21 cellular contexts compared by ENCODE assay signal in the genomic region with DNA sequence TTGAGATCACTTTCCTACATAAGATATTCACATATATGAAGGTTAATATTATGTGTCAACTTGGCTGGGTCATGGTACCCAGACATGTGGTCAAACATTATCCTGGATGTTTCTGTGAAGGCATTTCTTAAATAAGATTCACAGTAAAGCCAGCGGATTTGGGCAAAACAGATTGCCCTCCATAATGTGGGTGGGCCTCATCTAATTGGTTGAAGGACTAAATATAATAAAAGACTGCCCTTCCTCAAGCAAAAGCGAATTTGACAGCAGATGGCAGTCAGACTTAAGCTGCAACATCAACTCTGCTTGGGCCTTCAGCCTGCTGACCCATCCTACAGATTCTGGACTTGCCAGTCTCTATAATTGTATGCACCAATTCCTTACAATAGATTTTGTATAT.
"Had no signal": no experiment of that assay in that cellular context is flagged by ENCODE, and none has a peak within 500 bp of the region (broad histone marks: within the 10 kb centered on the region; RNA-seq: fewer than 3 reads in every experiment).

No MANE protein-coding gene starts in this region.

- H3K9me3 ChIP-seq: spleen, thoracic aorta had no signal

- H3K4me3 Mint-ChIP-seq: activated CD4-positive, alpha-beta T cell treated with anti-CD3 and anti-CD28 coated beads, Interleukin-2, amount 10 ng/mL, durations not matched to agents 7 days and 5 days; activated CD8-positive, alpha-beta memory T cell treated with anti-CD3 and anti-CD28 coated beads, Interleukin-2, amount 10 ng/mL, durations not matched to agents 7 days and 5 days; activated CD8-positive, alpha-beta T cell treated with anti-CD3 and anti-CD28 coated beads for 36 hours; activated T-helper 1 cell treated with anti-CD3 and anti-CD28 coated beads, Interleukin-12 subunit alpha, Interleukin-12 subunit beta, Interleukin-2, Interleukin-4 antibody, amounts not matched to agents 30 ng/mL and 10 ng/mL and 1 ng/mL, durations not matched to agents 14 hours and 24 hours and 36 hours had no signal

- H3K36me3 ChIP-seq: spleen, thoracic aorta had no signal

- H3K27me3 Mint-ChIP-seq: activated CD4-positive, alpha-beta T cell treated with anti-CD3 and anti-CD28 coated beads, Interleukin-2, amount 10 ng/mL, durations not matched to agents 7 days and 5 days; activated CD8-positive, alpha-beta T cell treated with anti-CD3 and anti-CD28 coated beads for 36 hours had no signal

- H3K27me3 ChIP-seq: spleen had no signal

- H3K27ac Mint-ChIP-seq: activated CD4-positive, alpha-beta T cell treated with anti-CD3 and anti-CD28 coated beads, Interleukin-2, amount 10 ng/mL, durations not matched to agents 7 days and 5 days; activated CD8-positive, alpha-beta memory T cell treated with anti-CD3 and anti-CD28 coated beads, Interleukin-2, amount 10 ng/mL, durations not matched to agents 7 days and 5 days; activated CD8-positive, alpha-beta T cell treated with anti-CD3 and anti-CD28 coated beads for 36 hours; activated naive CD4-positive, alpha-beta T cell treated with anti-CD3 and anti-CD28 coated beads, Interleukin-2, amount 50 U/mL, for 72 hours; activated T-helper 1 cell treated with anti-CD3 and anti-CD28 coated beads, Interleukin-12 subunit alpha, Interleukin-12 subunit beta, Interleukin-2, Interleukin-4 antibody, amounts not matched to agents 30 ng/mL and 10 ng/mL and 1 ng/mL, durations not matched to agents 14 hours and 24 hours and 36 hours had no signal

- H3K9me3 Mint-ChIP-seq: activated CD4-positive, alpha-beta T cell treated with anti-CD3 and anti-CD28 coated beads, Interleukin-2, amount 10 ng/mL, durations not matched to agents 7 days and 5 days; activated CD8-positive, alpha-beta T cell treated with anti-CD3 and anti-CD28 coated beads for 36 hours; activated naive CD4-positive, alpha-beta T cell treated with anti-CD3 and anti-CD28 coated beads, Interleukin-2, amount 50 U/mL, for 72 hours; activated T-helper 1 cell treated with anti-CD3 and anti-CD28 coated beads, Interleukin-12 subunit alpha, Interleukin-12 subunit beta, Interleukin-2, Interleukin-4 antibody, amounts not matched to agents 30 ng/mL and 10 ng/mL and 1 ng/mL, durations not matched to agents 14 hours and 24 hours and 36 hours had no signal

- H3K4me3 ChIP-seq: spleen, thoracic aorta had no signal

- DNase-seq: activated CD4-positive, alpha-beta T cell treated with anti-CD3 and anti-CD28 coated beads, Interleukin-2, amount 10 ng/mL, durations not matched to agents 7 days and 5 days; activated CD4-positive, CD25-positive, alpha-beta regulatory T cell treated with anti-CD3 and anti-CD28 coated beads, Interleukin-2, amount 50 U/mL, for 72 hours; activated CD8-positive, alpha-beta memory T cell treated with anti-CD3 and anti-CD28 coated beads, Interleukin-2, amount 10 ng/mL, durations not matched to agents 7 days and 5 days; activated CD8-positive, alpha-beta T cell treated with anti-CD3 and anti-CD28 coated beads for 36 hours; activated gamma-delta T cell treated with Interleukin-2 at 50 U/mL for 16 hours; activated T-cell treated with anti-CD3 and anti-CD28 coated beads for 4 hours; aorta; central memory CD4-positive, alpha-beta T cell; effector memory CD4-positive, alpha-beta T cell; glutamatergic neuron; left ventricle myocardium superior; occipital lobe; posterior cingulate gyrus; spleen; stimulated activated CD4-positive, alpha-beta T cell treated with anti-CD3 and anti-CD28 coated beads, Interleukin-4, amount 100 ng/mL, for 1 hour; stimulated activated naive CD4-positive, alpha-beta T cell treated with Interleukin-2 at 50 U/mL for 16 hours; T-helper 2 cell had no signal

- H3K27ac ChIP-seq: spleen, thoracic aorta, VCaP had no signal

- H3K36me3 Mint-ChIP-seq: activated CD8-positive, alpha-beta memory T cell treated with anti-CD3 and anti-CD28 coated beads, Interleukin-2, amount 10 ng/mL, durations not matched to agents 7 days and 5 days; activated naive CD4-positive, alpha-beta T cell treated with anti-CD3 and anti-CD28 coated beads, Interleukin-2, amount 50 U/mL, for 72 hours had no signal

- ATAC-seq: activated CD8-positive, alpha-beta memory T cell treated with anti-CD3 and anti-CD28 coated beads, Interleukin-2, amount 10 ng/mL, durations not matched to agents 7 days and 5 days; activated CD8-positive, alpha-beta T cell treated with anti-CD3 and anti-CD28 coated beads for 36 hours; activated naive CD4-positive, alpha-beta T cell treated with anti-CD3 and anti-CD28 coated beads, Interleukin-2, amount 50 U/mL, for 72 hours had no signal

- H3K4me1 Mint-ChIP-seq: activated CD4-positive, alpha-beta T cell treated with anti-CD3 and anti-CD28 coated beads, Interleukin-2, amount 10 ng/mL, durations not matched to agents 7 days and 5 days; activated CD8-positive, alpha-beta memory T cell treated with anti-CD3 and anti-CD28 coated beads, Interleukin-2, amount 10 ng/mL, durations not matched to agents 7 days and 5 days had no signal
